In genomic region chr1:200242379-200243041, GRCh38 we compare ENCODE assay signal across 9 cellular contexts.
A peak's percentile ranks its signal among the peaks of the same experiment; 100 is the strongest.
DNase-seq lines count a peak whose midpoint lies in the region; ATAC-seq and TF ChIP-seq lines count a peak whose summit lies in the region.
"Had no signal": no experiment of that assay in that cellular context is flagged by ENCODE, and none has a peak within 500 bp of the region (broad histone marks: within the 10 kb centered on the region; RNA-seq: fewer than 3 reads in every experiment).

No MANE protein-coding gene starts in this region.

- peak overlapping the region; percentile 58 for H3K4me3 Mint-ChIP-seq in nephron progenitor cell
- H3K4me3 Mint-ChIP-seq in activated CD4-positive, alpha-beta memory T cell treated with anti-CD3 and anti-CD28 coated beads for 36 hours = no peak overlapping the region
- no peak overlapping the region for H3K4me3 Mint-ChIP-seq in CD4-positive, alpha-beta T cell
- H3K4me3 Mint-ChIP-seq in activated naive CD4-positive, alpha-beta T cell treated with anti-CD3 and anti-CD28 coated beads for 36 hours = no peak overlapping the region

- no peak overlapping the region for H3K27ac ChIP-seq in CD4-positive, alpha-beta T cell (ENCODE audit: low read depth, low read length)

- no peaks in the 10 kb centered on the region for H3K27me3 Mint-ChIP-seq in nephron progenitor cell (ENCODE audit: low read depth, poor library complexity)
- peaks cover 16% of the 10 kb centered on the region for H3K27me3 Mint-ChIP-seq in activated CD4-positive, alpha-beta memory T cell treated with anti-CD3 and anti-CD28 coated beads for 36 hours
- H3K27me3 Mint-ChIP-seq in CD4-positive, alpha-beta T cell = peaks cover 39% of the 10 kb centered on the region
- H3K27me3 Mint-ChIP-seq in activated naive CD4-positive, alpha-beta T cell treated with anti-CD3 and anti-CD28 coated beads for 36 hours (ENCODE audit: low read depth) = peaks cover 11% of the 10 kb centered on the region

- intact Hi-C loops in activated CD4-positive, alpha-beta memory T cell treated with anti-CD3 and anti-CD28 coated beads for 36 hours (cut with micrococcal nuclease) = no loop called here
- intact Hi-C loops in CD4-positive, alpha-beta T cell (cut with DNase I, micrococcal nuclease) = no loop called here
- intact Hi-C loops in activated naive CD4-positive, alpha-beta T cell treated with anti-CD3 and anti-CD28 coated beads for 36 hours (cut with micrococcal nuclease) = no loop called here

- DNase-seq in DMS 273 (lab: John Stamatoyannopoulos, UW; ENCODE audit: unreplicated experiment) (peak; percentile 79), NCI-H2107 treated with DMSO at 0.1 percent for 48 hours (lab: John Stamatoyannopoulos, UW; ENCODE audit: unreplicated experiment) (peak; percentile 93), nephron progenitor cell (peak; percentile 28), NCI-H2196 treated with DMSO at 0.1 percent for 48 hours (lab: John Stamatoyannopoulos, UW; ENCODE audit: unreplicated experiment) (no peak)
- no peak for DNase-seq in activated CD4-positive, alpha-beta memory T cell treated with anti-CD3 and anti-CD28 coated beads for 36 hours
- DNase-seq in CD4-positive, alpha-beta T cell = no peak
- DNase-seq in activated naive CD4-positive, alpha-beta T cell treated with anti-CD3 and anti-CD28 coated beads for 36 hours = no peak
- DNase-seq: SK-N-SH had no signal

- peaks cover 75% of the 10 kb centered on the region for H3K4me1 Mint-ChIP-seq in nephron progenitor cell
- H3K4me1 Mint-ChIP-seq in activated CD4-positive, alpha-beta memory T cell treated with anti-CD3 and anti-CD28 coated beads for 36 hours (ENCODE audit: low read depth) = peaks cover 2% of the 10 kb centered on the region
- H3K4me1 Mint-ChIP-seq in CD4-positive, alpha-beta T cell (ENCODE audit: low read depth) = peaks cover 12% of the 10 kb centered on the region
- peaks cover 8% of the 10 kb centered on the region for H3K4me1 Mint-ChIP-seq in activated naive CD4-positive, alpha-beta T cell treated with anti-CD3 and anti-CD28 coated beads for 36 hours (ENCODE audit: low read depth)

- POLR2A ChIA-PET in activated CD4-positive, alpha-beta memory T cell treated with anti-CD3 and anti-CD28 coated beads for 36 hours (lab: Charles Lee) = no interaction called here
- POLR2A ChIA-PET in CD4-positive, alpha-beta T cell (lab: Charles Lee) = no interaction called here

- no peaks in the 10 kb centered on the region for H3K9me3 Mint-ChIP-seq in nephron progenitor cell
- H3K9me3 Mint-ChIP-seq in activated CD4-positive, alpha-beta memory T cell treated with anti-CD3 and anti-CD28 coated beads for 36 hours = no peaks in the 10 kb centered on the region
- no peaks in the 10 kb centered on the region for H3K9me3 Mint-ChIP-seq in CD4-positive, alpha-beta T cell
- no peaks in the 10 kb centered on the region for H3K9me3 Mint-ChIP-seq in activated naive CD4-positive, alpha-beta T cell treated with anti-CD3 and anti-CD28 coated beads for 36 hours

- H3K27ac Mint-ChIP-seq in nephron progenitor cell = peak overlapping the region; percentile 97
- no peak overlapping the region for H3K27ac Mint-ChIP-seq in activated CD4-positive, alpha-beta memory T cell treated with anti-CD3 and anti-CD28 coated beads for 36 hours
- no peak overlapping the region for H3K27ac Mint-ChIP-seq in CD4-positive, alpha-beta T cell
- no peak overlapping the region for H3K27ac Mint-ChIP-seq in activated naive CD4-positive, alpha-beta T cell treated with anti-CD3 and anti-CD28 coated beads for 36 hours

- CTCF ChIA-PET in activated CD4-positive, alpha-beta memory T cell treated with anti-CD3 and anti-CD28 coated beads for 36 hours (lab: Charles Lee) = interaction anchor here (1.3 kb wide), 1 partner anchor 13 kb away, joined by 3 read pairs; no protein-coding TSS in a partner anchor
- CTCF ChIA-PET in CD4-positive, alpha-beta T cell (lab: Charles Lee) = no interaction called here
- CTCF ChIA-PET in activated naive CD4-positive, alpha-beta T cell treated with anti-CD3 and anti-CD28 coated beads for 36 hours (lab: Charles Lee) = no interaction called here

- no peaks in the 10 kb centered on the region for H3K4me1 ChIP-seq in endocrine pancreas (ENCODE audit: control insufficient read depth, insufficient read depth, low read length)

- peaks cover 2% of the 10 kb centered on the region for H3K27me3 ChIP-seq in endocrine pancreas (ENCODE audit: control insufficient read depth, insufficient read depth, low read length)
- peaks cover 21% of the 10 kb centered on the region for H3K27me3 ChIP-seq in CD4-positive, alpha-beta T cell (ENCODE audit: control insufficient read depth, insufficient read depth, low read length)

- ATAC-seq in CD4-positive, alpha-beta T cell (ENCODE audit: poor library complexity) = no peak

- no peaks in the 10 kb centered on the region for H3K36me3 Mint-ChIP-seq in nephron progenitor cell (ENCODE audit: low read depth)
- no peaks in the 10 kb centered on the region for H3K36me3 Mint-ChIP-seq in activated CD4-positive, alpha-beta memory T cell treated with anti-CD3 and anti-CD28 coated beads for 36 hours
- H3K36me3 Mint-ChIP-seq in CD4-positive, alpha-beta T cell (ENCODE audit: low read depth) = no peaks in the 10 kb centered on the region
- H3K36me3 Mint-ChIP-seq in activated naive CD4-positive, alpha-beta T cell treated with anti-CD3 and anti-CD28 coated beads for 36 hours (ENCODE audit: low read depth) = no peaks in the 10 kb centered on the region

- H3K4me3 ChIP-seq in endocrine pancreas (ENCODE audit: control insufficient read depth, insufficient read depth, low read length) = peak overlapping the region; percentile 56

- no peak for TF ChIP-seq CTCF in nephron progenitor cell (IDR thresholded peaks at IDR 0.05)
- TF ChIP-seq CTCF in CD4-positive, alpha-beta T cell (IDR thresholded peaks at IDR 0.05) = no peak

- no peaks in the 10 kb centered on the region for H3K9me3 ChIP-seq in endocrine pancreas (ENCODE audit: control insufficient read depth, low read length)
- H3K9me3 ChIP-seq in CD4-positive, alpha-beta T cell (ENCODE audit: control insufficient read depth, low read length) = no peaks in the 10 kb centered on the region
- H3K9me3 ChIP-seq: SK-N-SH had no signal

- H3K36me3 ChIP-seq in endocrine pancreas (ENCODE audit: control insufficient read depth, insufficient read depth, low read length) = no peaks in the 10 kb centered on the region

- no peak overlapping the region for H3K9ac ChIP-seq in endocrine pancreas (ENCODE audit: control insufficient read depth, insufficient read depth, low read length)
- H3K9ac ChIP-seq: SK-N-SH had no signal

Comparison
In these comparisons a context has a peak if more than half of its experiments do, and no peak if none do; other contexts are left out.
1. DNase-seq: peak in DMS 273 (single experiment), NCI-H2107 treated with DMSO at 0.1 percent for 48 hours (single experiment) and nephron progenitor cell (single experiment); none in activated CD4-positive, alpha-beta memory T cell treated with anti-CD3 and anti-CD28 coated beads for 36 hours (single experiment), CD4-positive, alpha-beta T cell (0 of 10), NCI-H2196 treated with DMSO at 0.1 percent for 48 hours (single experiment) and activated naive CD4-positive, alpha-beta T cell treated with anti-CD3 and anti-CD28 coated beads for 36 hours (single experiment).